1 cellular context compared by ENCODE assay signal in the genomic region with DNA sequence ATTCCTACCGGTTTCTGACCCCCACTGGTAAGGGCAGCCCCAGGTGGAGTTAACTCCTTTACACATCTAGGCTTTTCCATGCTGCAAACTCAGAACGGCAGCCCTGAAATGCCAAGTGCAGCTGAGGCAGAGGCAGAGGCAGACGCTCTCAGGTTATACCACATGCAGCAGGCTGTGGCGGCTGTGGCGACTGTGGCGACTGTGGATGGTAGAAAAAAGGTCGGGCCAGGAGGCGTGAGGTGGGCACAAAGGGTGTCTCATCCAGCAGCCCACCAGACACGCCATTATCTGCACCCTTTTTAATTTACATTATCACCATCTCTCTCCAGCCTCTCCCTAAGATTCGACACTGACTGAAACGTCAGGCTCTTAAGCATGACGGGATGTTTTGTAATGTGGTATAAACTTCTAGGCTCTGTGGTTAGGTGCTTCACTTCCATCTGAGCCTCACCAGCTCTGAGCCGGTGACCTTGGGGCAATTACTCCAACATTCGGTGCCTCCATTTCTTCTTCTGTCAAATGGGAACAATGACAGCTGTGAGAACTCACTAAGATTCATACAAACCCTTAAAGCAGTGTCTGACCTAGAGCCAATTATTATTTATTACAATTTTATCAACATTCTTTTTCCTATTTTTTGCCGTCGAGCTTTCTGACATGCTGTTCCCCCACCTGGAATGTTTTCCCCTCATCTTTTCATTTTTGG.
TF ChIP-seq lines count a peak whose summit lies in the region.

No MANE protein-coding gene starts in this region.

TF ChIP-seq in WTC11, 78 proteins besides CTCF, POLR2A, EP300 and RAD21 (continued from another document):
- no peak for TF ChIP-seq ZBTB43 (CRISPR knock-in tag; IDR thresholded peaks at IDR 0.05)
- no peak for TF ChIP-seq USF1 (CRISPR knock-in tag; IDR thresholded peaks at IDR 0.05)
- TF ChIP-seq CREM (CRISPR knock-in tag; IDR thresholded peaks at IDR 0.05) = no peak
- TF ChIP-seq GTF2I (CRISPR knock-in tag; conservative IDR thresholded peaks at IDR 0.05) = no peak
- TF ChIP-seq, protein P1, sequence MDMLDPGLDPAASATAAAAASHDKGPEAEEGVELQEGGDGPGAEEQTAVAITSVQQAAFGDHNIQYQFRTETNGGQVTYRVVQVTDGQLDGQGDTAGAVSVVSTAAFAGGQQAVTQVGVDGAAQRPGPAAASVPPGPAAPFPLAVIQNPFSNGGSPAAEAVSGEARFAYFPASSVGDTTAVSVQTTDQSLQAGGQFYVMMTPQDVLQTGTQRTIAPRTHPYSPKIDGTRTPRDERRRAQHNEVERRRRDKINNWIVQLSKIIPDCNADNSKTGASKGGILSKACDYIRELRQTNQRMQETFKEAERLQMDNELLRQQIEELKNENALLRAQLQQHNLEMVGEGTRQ (CRISPR knock-in tag; IDR thresholded peaks at IDR 0.05) = no peak
- TF ChIP-seq ZNF263 (CRISPR knock-in tag; IDR thresholded peaks at IDR 0.05; ENCODE audit: low read depth) = no peak
TF ChIP-seq in WTC11: peak in this region for 0.
